In genomic region chr9:22829236-22829635, GRCh38 we compare ENCODE assay signal across 21 cellular contexts.
"Had no signal": no experiment of that assay in that cellular context is flagged by ENCODE, and none has a peak within 500 bp of the region (broad histone marks: within the 10 kb centered on the region; RNA-seq: fewer than 3 reads in every experiment).

No MANE protein-coding gene starts in this region.

- H3K4me2 ChIP-seq: PC-9 had no signal

- H3K27me3 ChIP-seq: Peyer's patch, SJSA1 had no signal

- H3K36me3 ChIP-seq: Peyer's patch, SJSA1 had no signal

- DNase-seq: IMR-90, Karpas-422, KG1, MM.1S, NCI-H1436, NCI-H187, NCI-H2029, NCI-H2081 treated with DMSO at 0.1 percent for 48 hours, NCI-H2227 treated with DMSO at 0.1 percent for 48 hours, NCI-H510A treated with DMSO at 0.1 percent for 48 hours, NCI-H526, NCI-H82, PC-9, Peyer's patch, Right ventricle myocardium superior, RPMI8226, SIG-M5, T-helper 2 cell had no signal

- H3K4me3 ChIP-seq: PC-9, Peyer's patch, SJSA1, SK-N-MC had no signal

- H3K27ac ChIP-seq: PC-9, Peyer's patch, SJSA1, SK-N-MC had no signal

- H3K9me3 ChIP-seq: Peyer's patch, SJSA1 had no signal

- H2AFZ ChIP-seq: PC-9 had no signal

- ATAC-seq: HepG2 had no signal

- H3K4me1 ChIP-seq: Peyer's patch, SJSA1 had no signal
